12 cellular contexts compared by ENCODE assay signal in genomic region chr21:14591277-14591876, GRCh38. TPM values are rescaled to one million over a fixed set of nuclear protein-coding genes. Genes with fewer than 3 reads are reported as not detected.
DNase-seq lines count a peak whose midpoint lies in the region; ATAC-seq, FAIRE-seq and TF ChIP-seq lines count a peak whose summit lies in the region.
"Had no signal": no experiment of that assay in that cellular context is flagged by ENCODE, and none has a peak within 500 bp of the region (broad histone marks: within the 10 kb centered on the region; RNA-seq: fewer than 3 reads in every experiment).

No MANE protein-coding gene starts in this region.

- SMC1A ChIA-PET in GM12878 (lab: Charles Lee; ENCODE audit: uncharacterized antibody, unreplicated experiment): interaction anchor here (0.8 to 5.7 kb wide), 21 partner anchors 8 to 169 kb away, joined by 3 to 61 read pairs (median 4); no protein-coding TSS in a partner anchor

- H3K27ac ChIP-seq in GM12878 (ENCODE audit: control insufficient read depth, insufficient read depth): no peak overlapping the region
- H3K27ac ChIP-seq in tibial nerve: peak overlapping the region in 2 of 4 donors; percentile 55 to 71

- H3K4me3 Mint-ChIP-seq in activated T-cell treated with anti-CD3 and anti-CD28 coated beads, Interleukin-2, amount 50 U/mL, for 24 hours: no peak overlapping the region
- H3K4me3 Mint-ChIP-seq in IgD-negative memory B cell: peak overlapping the region in 3 of 4 donors; percentile 1 to 42 (median 1)
- no peak overlapping the region for H3K4me3 Mint-ChIP-seq in stimulated activated memory B cell treated with anti-CD40 and anti-IgM and Interleukin-4, amounts not matched to agents 10 μg/mL and 1 μg/mL and 100 μg/mL, for 72 hours
- H3K4me3 Mint-ChIP-seq: brain, neural crest cell had no signal

- H3K27ac Mint-ChIP-seq in activated T-cell treated with anti-CD3 and anti-CD28 coated beads, Interleukin-2, amount 50 U/mL, for 24 hours: peak overlapping the region; percentile 9
- peak overlapping the region in 2 of 3 donors; percentile 34 to 76 for H3K27ac Mint-ChIP-seq in IgD-negative memory B cell
- peak overlapping the region; percentile 69 for H3K27ac Mint-ChIP-seq in stimulated activated memory B cell treated with anti-CD40 and anti-IgM and Interleukin-4, amounts not matched to agents 10 μg/mL and 1 μg/mL and 100 μg/mL, for 72 hours

- no peak for TF ChIP-seq EP300 in GM12878 (IDR thresholded peaks at IDR 0.05; ENCODE audit: borderline replicate concordance in 1 of 2, control insufficient read depth in 1 of 2, low read depth in 2 of 2, low read length in 2 of 2)
- TF ChIP-seq EP300 in tibial nerve (IDR thresholded peaks at IDR 0.05): no peak

- no peak overlapping the region for H3K4me3 ChIP-seq in GM12878
- H3K4me3 ChIP-seq in tibial nerve: no peak overlapping the region

- no peak overlapping the region for H3K9ac ChIP-seq in GM12878 (ENCODE audit: control insufficient read depth, insufficient read depth, low read length)

- in situ Hi-C loops in GM12878 (cut with MboI): no loop called here

- DNase-seq in activated T-cell treated with anti-CD3 and anti-CD28 coated beads, Interleukin-2, amount 50 U/mL, for 24 hours: no peak
- DNase-seq in activated T-cell treated with anti-CD3 and anti-CD28 coated beads, Interleukin-2, amount 50 U/mL, for 48 hours: no peak
- DNase-seq in GM12878 (ENCODE audit: low read depth, low spot score): no peak
- no peak for DNase-seq in tibial nerve (ENCODE audit: low spot score in 2 of 2)
- DNase-seq: NCI-H510A treated with DMSO at 0.1 percent for 48 hours had no signal

- H3K4me2 ChIP-seq in GM12878 (ENCODE audit: control insufficient read depth, insufficient read depth): no peak overlapping the region

- TF ChIP-seq POLR2A in GM12878 (IDR thresholded peaks at IDR 0.05; ENCODE audit: low read depth, low read length) (no peak), tibial nerve (IDR thresholded peaks at IDR 0.05) (no peak)

- H3K36me3 ChIP-seq in GM12878 (ENCODE audit: control insufficient read depth in 2 of 2, insufficient read depth in 2 of 2, low read length in 1 of 2) (no peaks in the 10 kb centered on the region), tibial nerve (no peaks in the 10 kb centered on the region)

- H3K27me3 ChIP-seq in GM12878 (replicated peaks in 1 of 2; ENCODE audit: control insufficient read depth in 2 of 2, insufficient read depth in 2 of 2, low read length in 1 of 2) (no peaks in the 10 kb centered on the region), tibial nerve (no peaks in the 10 kb centered on the region)

- H3K9me3 ChIP-seq in GM12878 (replicated peaks; ENCODE audit: control insufficient read depth, insufficient read depth, low read length): peaks cover 4% of the 10 kb centered on the region; the same call in 2 of the 3 replicates
- peaks cover 0 to 2% (median 0%) of the 10 kb centered on the region in 4 donors for H3K9me3 ChIP-seq in tibial nerve

- POLR2A ChIA-PET in GM12878 (lab: Charles Lee): interaction anchor here (0.8 to 2.2 kb wide), 5 partner anchors 11 to 138 kb away, joined by 3 to 9 read pairs (median 3); no protein-coding TSS in a partner anchor

- H3K9me3 Mint-ChIP-seq in activated T-cell treated with anti-CD3 and anti-CD28 coated beads, Interleukin-2, amount 50 U/mL, for 24 hours: peaks cover 10% of the 10 kb centered on the region
- H3K9me3 Mint-ChIP-seq in IgD-negative memory B cell: peaks cover 0 to 9% (median 0%) of the 10 kb centered on the region in 3 donors
- H3K9me3 Mint-ChIP-seq in stimulated activated memory B cell treated with anti-CD40 and anti-IgM and Interleukin-4, amounts not matched to agents 10 μg/mL and 1 μg/mL and 100 μg/mL, for 72 hours: peaks cover 2% of the 10 kb centered on the region

- BruUV-seq in GM12878 (replicated peaks; lab: Mats Ljungman, UMichigan): no TSS peak

- H3K4me1 Mint-ChIP-seq in activated T-cell treated with anti-CD3 and anti-CD28 coated beads, Interleukin-2, amount 50 U/mL, for 24 hours (ENCODE audit: low read depth): peaks cover 30% of the 10 kb centered on the region
- H3K4me1 Mint-ChIP-seq in IgD-negative memory B cell: peaks cover 19 to 27% (median 21%) of the 10 kb centered on the region in 3 donors
- peaks cover 27% of the 10 kb centered on the region for H3K4me1 Mint-ChIP-seq in stimulated activated memory B cell treated with anti-CD40 and anti-IgM and Interleukin-4, amounts not matched to agents 10 μg/mL and 1 μg/mL and 100 μg/mL, for 72 hours

- no peak overlapping the region for H2AFZ ChIP-seq in GM12878 (ENCODE audit: control insufficient read depth, low read depth, low read length)

- ATAC-seq in GM12878 (peak; percentile 76), GM18520 (IDR thresholded peaks at IDR 0.05; ENCODE audit: unreplicated experiment) (no peak), HG03097 (IDR thresholded peaks at IDR 0.05; ENCODE audit: low FRiP score, unreplicated experiment) (no peak)
- ATAC-seq in stimulated activated memory B cell treated with anti-CD40 and anti-IgM and Interleukin-4, amounts not matched to agents 10 μg/mL and 1 μg/mL and 100 μg/mL, for 72 hours: no peak

- H3K4me1 ChIP-seq in GM12878 (ENCODE audit: control insufficient read depth, insufficient read depth, low read length) (peaks cover 9% of the 10 kb centered on the region; the same call in 1 of the 2 replicates), tibial nerve (peaks cover 0 to 19% (median 3%) of the 10 kb centered on the region in 4 donors)

- RAD21 ChIA-PET in GM12878 (lab: Charles Lee; ENCODE audit: unreplicated experiment): interaction anchor here (1.2 to 5.1 kb wide), 10 partner anchors 11 to 145 kb away, joined by 3 to 28 read pairs (median 4); no protein-coding TSS in a partner anchor

- no peaks in the 10 kb centered on the region for H3K79me2 ChIP-seq in GM12878 (ENCODE audit: control insufficient read depth, insufficient read depth, low read length)

- CTCF ChIA-PET in GM12878 (lab: Yijun Ruan, JAX): interaction anchor here (0.8 to 3.1 kb wide), 5 partner anchors 9 to 146 kb away, joined by 3 to 11 read pairs (median 9); no protein-coding TSS in a partner anchor

- H3K27me3 Mint-ChIP-seq in activated T-cell treated with anti-CD3 and anti-CD28 coated beads, Interleukin-2, amount 50 U/mL, for 24 hours: no peaks in the 10 kb centered on the region
- no peaks in the 10 kb centered on the region for H3K27me3 Mint-ChIP-seq in IgD-negative memory B cell
- H3K27me3 Mint-ChIP-seq in stimulated activated memory B cell treated with anti-CD40 and anti-IgM and Interleukin-4, amounts not matched to agents 10 μg/mL and 1 μg/mL and 100 μg/mL, for 72 hours: no peaks in the 10 kb centered on the region

- WGBS in GM12878 (ENCODE audit: insufficient coverage, insufficient replicate concordance, low lambda C conversion rate, missing lambda C conversion rate): 62% methylated on average over 1 of the region's 1 CpG
- WGBS in tibial nerve, 2 donors: 58 to 69% methylated on average over 1 of the region's 1 CpG

- TF ChIP-seq RAD21 in GM12878 (IDR thresholded peaks at IDR 0.05; ENCODE audit: insufficient read depth, low read depth, low read length): no peak

- intact Hi-C loops in GM12878 (cut with micrococcal nuclease; ENCODE audit: unreplicated experiment): loop anchor here (5.0 kb wide), 2 partner anchors 59 to 139 kb away; no protein-coding TSS in a partner anchor

- no peaks in the 10 kb centered on the region for H3K36me3 Mint-ChIP-seq in activated T-cell treated with anti-CD3 and anti-CD28 coated beads, Interleukin-2, amount 50 U/mL, for 24 hours (ENCODE audit: low read depth)
- peaks cover 2% of the 10 kb centered on the region for H3K36me3 Mint-ChIP-seq in IgD-negative memory B cell
- H3K36me3 Mint-ChIP-seq in stimulated activated memory B cell treated with anti-CD40 and anti-IgM and Interleukin-4, amounts not matched to agents 10 μg/mL and 1 μg/mL and 100 μg/mL, for 72 hours: peaks cover 35% of the 10 kb centered on the region
- H3K36me3 Mint-ChIP-seq: brain had no signal

- TF ChIP-seq CTCF in GM12878 (IDR thresholded peaks at IDR 0.05 in 2 of 3, conservative IDR thresholded peaks at IDR 0.05 in 1 of 3; ENCODE audit: control insufficient read depth in 2 of 3, extremely low read depth in 1 of 3, insufficient read depth in 1 of 3, low read depth in 3 of 3, low read length in 3 of 3) (no peak), tibial nerve (IDR thresholded peaks at IDR 0.05) (no peak)

- H4K20me1 ChIP-seq in GM12878 (ENCODE audit: control insufficient read depth, insufficient read depth): no peaks in the 10 kb centered on the region

- FAIRE-seq in GM12878 (lab: Jason Lieb, UNC): no peak

TF ChIP-seq in GM12878, 131 proteins besides CTCF, POLR2A, EP300 and RAD21 (continues in another document):
- TF ChIP-seq CREM (IDR thresholded peaks at IDR 0.05; ENCODE audit: low read depth) (peak; percentile 37; the same call in 1 of the 2 replicates), RUNX3 (IDR thresholded peaks at IDR 0.05; ENCODE audit: low read length) (peak; percentile 27; the same call in 1 of the 2 replicates), ETV6 (conservative IDR thresholded peaks at IDR 0.05 in 1 of 2, IDR thresholded peaks at IDR 0.05 in 1 of 2; ENCODE audit: borderline replicate concordance in 1 of 2, low read depth in 1 of 2) (peak in 1 of 2 experiments; percentile 68; a peak in 1 of 4 replicates), NFIC (IDR thresholded peaks at IDR 0.05; ENCODE audit: low read depth, low read length) (peak; percentile 57; the same call in 1 of the 2 replicates), FOXM1 (IDR thresholded peaks at IDR 0.05; ENCODE audit: low read depth, low read length) (peak; percentile 16; the same call in 1 of the 2 replicates), MYB (IDR thresholded peaks at IDR 0.05; ENCODE audit: borderline replicate concordance, low read depth, low read length) (no peak), JUNB (IDR thresholded peaks at IDR 0.05) (peak; percentile 63)

RNA-seq across cellular contexts. Expression of gene SAMSN1, which starts 45.3 kb away (rescaled TPM):
- polyA plus RNA-seq in IgD-negative memory B cell: 24.6 TPM
- total RNA-seq in GM12878 (2013; cell fraction: nucleolus; rRNA removed): 258 and 276 TPM in 2 replicates
- total RNA-seq in GM12878 (2014; rRNA removed): 42.2 and 59.8 TPM in 2 replicates
- 85.6 and 86.2 TPM in 2 replicates for total RNA-seq in GM12878 (2014; rRNA removed; fragmentation: Illumina TruSeq; extraction: Trizol)
- total RNA-seq in GM12878 (2021): 40.0 and 45.5 TPM in 2 replicates
- 26.8 TPM for polyA plus RNA-seq in GM12878 (2011; ENCODE audit: low read depth)
- 23.2 and 34.1 TPM in 2 replicates for polyA plus RNA-seq in GM12878 (2011; rRNA removed)
- polyA plus RNA-seq in GM12878 (2011; cell fraction: cytosol; rRNA removed): 5.8 and 6.9 TPM in 2 replicates
- polyA plus RNA-seq in GM12878 (2011; cell fraction: nucleus; rRNA removed): 11.4 and 11.5 TPM in 2 replicates
- 37.7 and 72.2 TPM in 2 replicates for polyA plus RNA-seq in GM12878 (2012)
- 84.1 and 112 TPM in 2 replicates for polyA plus RNA-seq in GM12878 (2014; fragmentation: Illumina TruSeq; extraction: Trizol)
- polyA plus RNA-seq in GM12878 (2014; fragmentation: Nextera tagmentation; extraction: Ambion mirVana): 100 to 1,000 TPM in 1 of 2 experiments, 10 to 100 TPM in 1; 90.4 to 102 TPM
- 38.0 and 45.2 TPM in 2 replicates for polyA plus RNA-seq in GM12878 (2014; rRNA removed)
- 10 to 100 TPM; 39.5 to 44.5 TPM for polyA plus RNA-seq in GM12878 (2016; fragmentation: Nextera tagmentation; extraction: Ambion mirVana)
- 8.3 and 15.2 TPM in 2 replicates for polyA minus RNA-seq in GM12878 (2011; rRNA and poly(A)+ RNA removed)
- 3.3 and 9.0 TPM in 2 replicates for polyA minus RNA-seq in GM12878 (2011; cell fraction: cytosol; rRNA and poly(A)+ RNA removed)
- polyA minus RNA-seq in GM12878 (2011; cell fraction: nucleus; rRNA and poly(A)+ RNA removed): 7.1 and 7.3 TPM in 2 replicates
- total RNA-seq in tibial nerve: 10 to 100 TPM in 2 of 4 donors, 1 to 10 TPM in 2; 2.9 to 13.5 (median 7.6) TPM
- total RNA-seq: M059J, neural crest cell had no signal

Comparison
In these comparisons a context has a peak if more than half of its experiments do, and no peak if none do; other contexts are left out.
1. H3K27ac Mint-ChIP-seq: peak in every context shown above with its lines; median percentile 69 in stimulated activated memory B cell treated with anti-CD40 and anti-IgM and Interleukin-4, amounts not matched to agents 10 μg/mL and 1 μg/mL and 100 μg/mL, for 72 hours; 55 in IgD-negative memory B cell; 9 in activated T-cell treated with anti-CD3 and anti-CD28 coated beads, Interleukin-2, amount 50 U/mL, for 24 hours.
2. H3K4me3 Mint-ChIP-seq: peak in IgD-negative memory B cell (3 of 4); none in activated T-cell treated with anti-CD3 and anti-CD28 coated beads, Interleukin-2, amount 50 U/mL, for 24 hours (single experiment) and stimulated activated memory B cell treated with anti-CD40 and anti-IgM and Interleukin-4, amounts not matched to agents 10 μg/mL and 1 μg/mL and 100 μg/mL, for 72 hours (single experiment).